In the genomic region with DNA sequence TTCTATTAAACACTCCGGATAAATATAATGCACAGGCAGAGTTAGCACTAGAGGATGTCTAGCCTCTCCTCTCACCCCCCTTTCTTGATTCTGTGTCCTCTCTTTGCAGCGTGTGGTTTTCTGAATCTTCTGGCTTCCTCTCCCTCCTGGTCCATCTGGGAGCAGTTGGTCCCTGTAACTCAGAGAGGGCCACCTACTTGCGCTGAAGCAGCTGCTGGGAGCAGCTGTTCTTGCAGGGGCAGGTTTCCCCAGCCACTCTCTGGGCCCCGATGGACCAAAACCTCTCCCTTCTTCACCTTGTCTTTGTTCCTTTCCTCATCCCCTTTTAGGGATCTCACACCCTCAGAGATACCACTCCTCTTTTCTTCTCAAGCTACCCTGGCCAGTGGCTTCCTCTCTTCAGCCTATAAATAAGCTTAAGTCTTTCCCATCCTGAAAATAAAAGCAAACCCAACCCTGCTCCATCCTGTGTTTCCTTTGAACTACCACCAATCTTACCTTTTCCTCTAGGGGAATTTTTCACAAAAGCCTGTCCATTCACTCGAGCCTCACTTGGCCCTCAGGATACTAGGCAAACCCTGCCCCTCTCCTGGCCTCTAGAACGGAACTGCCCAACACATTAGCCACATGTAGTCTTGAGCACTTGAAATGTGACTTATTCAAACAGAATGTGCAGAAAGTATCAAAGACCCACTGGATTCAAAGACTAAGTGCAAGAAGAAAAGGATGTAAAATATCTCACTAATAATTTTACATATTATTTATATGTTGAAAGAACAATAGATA, we compare ENCODE assay signal across 19 cellular contexts. TPM values are rescaled to one million over a fixed set of nuclear protein-coding genes. Genes with fewer than 3 reads are reported as not detected.
A peak's percentile ranks its signal among the peaks of the same experiment; 100 is the strongest.
DNase-seq lines count a peak whose midpoint lies in the region; ATAC-seq and TF ChIP-seq lines count a peak whose summit lies in the region.
"Had no signal": no experiment of that assay in that cellular context is flagged by ENCODE, and none has a peak within 500 bp of the region (broad histone marks: within the 10 kb centered on the region; RNA-seq: fewer than 3 reads in every experiment).

No MANE protein-coding gene starts in this region.

- H3K9me3 ChIP-seq in GM23248 (ENCODE audit: low read depth): no peaks in the 10 kb centered on the region
- H3K9me3 ChIP-seq in CD4-positive, alpha-beta memory T cell (ENCODE audit: control insufficient read depth in 1 of 2, low read length in 2 of 2): no peaks in the 10 kb centered on the region

- no peaks in the 10 kb centered on the region for H3K27me3 Mint-ChIP-seq in neural crest cell (ENCODE audit: low read depth)
- H3K27me3 Mint-ChIP-seq in CD4-positive, alpha-beta memory T cell: peaks cover 1 to 4% of the 10 kb centered on the region in 2 donors

- no peaks in the 10 kb centered on the region for H3K27me3 ChIP-seq in GM23248 (replicated peaks; ENCODE audit: insufficient read depth)
- H3K27me3 ChIP-seq in CD4-positive, alpha-beta memory T cell (ENCODE audit: insufficient read depth, low read length): no peaks in the 10 kb centered on the region

- POLR2A ChIA-PET in CD4-positive, alpha-beta memory T cell (lab: Charles Lee; ENCODE audit: partially characterized antibody): no interaction called here

- no peaks in the 10 kb centered on the region for H4K20me1 ChIP-seq in GM23248 (ENCODE audit: insufficient read depth)

- H3K4me1 Mint-ChIP-seq in neural crest cell: peaks cover 17% of the 10 kb centered on the region
- peaks cover 12 to 16% (median 14%) of the 10 kb centered on the region in 4 donors for H3K4me1 Mint-ChIP-seq in CD4-positive, alpha-beta memory T cell

- H3K36me3 Mint-ChIP-seq in neural crest cell (ENCODE audit: low read depth): no peaks in the 10 kb centered on the region
- no peaks in the 10 kb centered on the region for H3K36me3 Mint-ChIP-seq in CD4-positive, alpha-beta memory T cell
- H3K36me3 Mint-ChIP-seq: CD4-positive, CD25-positive, alpha-beta regulatory T cell had no signal

- H3K9me3 Mint-ChIP-seq in neural crest cell: no peaks in the 10 kb centered on the region
- no peaks in the 10 kb centered on the region for H3K9me3 Mint-ChIP-seq in CD4-positive, alpha-beta memory T cell

- TF ChIP-seq CTCF in neural crest cell (conservative IDR thresholded peaks at IDR 0.05): no peak

- H2AFZ ChIP-seq in GM23248: no peak overlapping the region

- intact Hi-C loops in CD4-positive, alpha-beta memory T cell (cut with micrococcal nuclease): no loop called here

- peak overlapping the region; percentile 23 for H3K27ac Mint-ChIP-seq in neural crest cell (ENCODE audit: unreplicated experiment)
- no peak overlapping the region for H3K27ac Mint-ChIP-seq in CD4-positive, alpha-beta memory T cell
- H3K27ac Mint-ChIP-seq: CD4-positive, CD25-positive, alpha-beta regulatory T cell had no signal

- H3K27ac ChIP-seq in GM23248: no peak overlapping the region
- no peak overlapping the region for H3K27ac ChIP-seq in CD4-positive, alpha-beta memory T cell (ENCODE audit: low read depth, low read length)
- H3K27ac ChIP-seq: 22Rv1, SK-N-MC had no signal

- no peak overlapping the region for H3K4me3 Mint-ChIP-seq in neural crest cell
- no peak overlapping the region for H3K4me3 Mint-ChIP-seq in CD4-positive, alpha-beta memory T cell
- H3K4me3 Mint-ChIP-seq: CD4-positive, CD25-positive, alpha-beta regulatory T cell had no signal

- peaks cover 13% of the 10 kb centered on the region for H3K4me1 ChIP-seq in GM23248 (ENCODE audit: insufficient read depth)
- H3K4me1 ChIP-seq in CD4-positive, alpha-beta memory T cell (ENCODE audit: insufficient read depth, low read length): peaks cover 12% of the 10 kb centered on the region

- no peaks in the 10 kb centered on the region for H3K36me3 ChIP-seq in GM23248 (ENCODE audit: low read depth)
- H3K36me3 ChIP-seq in CD4-positive, alpha-beta memory T cell (ENCODE audit: insufficient read depth, low read length): no peaks in the 10 kb centered on the region

- in situ Hi-C loops in GM23248 (cut with MboI): loop anchor here (10.0 kb wide), 1 partner anchor 289 kb away; no protein-coding TSS in a partner anchor

- H3K79me2 ChIP-seq in GM23248 (ENCODE audit: insufficient read depth): no peaks in the 10 kb centered on the region

- no peak overlapping the region for H3K4me3 ChIP-seq in GM23248
- no peak overlapping the region for H3K4me3 ChIP-seq in CD4-positive, alpha-beta memory T cell (ENCODE audit: low read length in 2 of 2)
- H3K4me3 ChIP-seq: SK-N-MC had no signal

- H3K4me2 ChIP-seq in GM23248 (ENCODE audit: unreplicated experiment): peak overlapping the region; percentile 18

- ATAC-seq in GM19452 (IDR thresholded peaks at IDR 0.05; ENCODE audit: unreplicated experiment): no peak

- no peak overlapping the region for H3K9ac ChIP-seq in GM23248

- 62 to 64% methylated on average over 6 of the region's 6 CpGs for WGBS in GM23248 (ENCODE audit: low coverage in 1 of 2, low lambda C conversion rate in 2 of 2, missing lambda C conversion rate in 2 of 2), 2 experiments

- no peaks in the 10 kb centered on the region for H3F3A ChIP-seq in GM23248 (ENCODE audit: insufficient read depth)

- DNase-seq in DMS 273 (lab: John Stamatoyannopoulos, UW; ENCODE audit: unreplicated experiment): peak; percentile 18
- DNase-seq in DMS 273 treated with DMSO at 0.1 percent for 48 hours (lab: John Stamatoyannopoulos, UW): no peak
- DNase-seq in GM23248: peak; percentile 42
- DNase-seq in dedifferentiated amniotic fluid mesenchymal stem cell (ENCODE audit: extremely low spot score): peak; percentile 24
- no peak for DNase-seq in neural crest cell (ENCODE audit: low read depth, low spot score)
- DNase-seq in CD4-positive, alpha-beta memory T cell: no peak
- no peak for DNase-seq in effector CD4-positive, alpha-beta T cell
- DNase-seq: DMS53; EL; KG1; NCI-H1417 treated with DMSO at 0.1 percent for 48 hours; NCI-H187 treated with DMSO at 0.1 percent for 48 hours; NCI-H446; NK-92 treated with Interleukin-12 subunit alpha and Interleukin-12 subunit beta, amount 100 ng/mL, for 24 hours; Right ventricle myocardium superior had no signal

- H3K9me2 ChIP-seq in GM23248 (ENCODE audit: insufficient read depth): no peaks in the 10 kb centered on the region

- CTCF ChIA-PET in CD4-positive, alpha-beta memory T cell (lab: Charles Lee; ENCODE audit: partially characterized antibody): interaction anchor here (1.2 to 8.7 kb wide), 5 partner anchors 9 to 156 kb away, joined by 3 to 131 read pairs (median 4); no protein-coding TSS in a partner anchor

RNA-seq across cellular contexts. Expression of a gene that starts 59.7 kb away (rescaled TPM):
- total RNA-seq in GM23248 (2014; rRNA removed; shearing (Covaris generic)): 7.2 and 9.6 TPM in 2 replicates
- polyA plus RNA-seq in GM23248 (2016; fragmentation: Nextera tagmentation; extraction: Ambion mirVana): 11.8 and 12.1 TPM in 2 replicates
- total RNA-seq in neural crest cell: 2.4 and 2.7 TPM in 2 replicates
- 1 to 10 TPM; 5.0 to 8.0 TPM for total RNA-seq in CD4-positive, alpha-beta memory T cell
- polyA plus RNA-seq in CD4-positive, alpha-beta memory T cell: 1 to 10 TPM; 1.9 to 3.9 TPM

Comparison
In these comparisons a context has a peak if more than half of its experiments do, and no peak if none do; other contexts are left out.
1. DNase-seq: peak in DMS 273 (single experiment), GM23248 (single experiment) and dedifferentiated amniotic fluid mesenchymal stem cell (single experiment); none in DMS 273 treated with DMSO at 0.1 percent for 48 hours (single experiment), neural crest cell (single experiment), CD4-positive, alpha-beta memory T cell (0 of 5) and effector CD4-positive, alpha-beta T cell (single experiment).